ENCODE assay signal across 9 cellular contexts in the genomic region with DNA sequence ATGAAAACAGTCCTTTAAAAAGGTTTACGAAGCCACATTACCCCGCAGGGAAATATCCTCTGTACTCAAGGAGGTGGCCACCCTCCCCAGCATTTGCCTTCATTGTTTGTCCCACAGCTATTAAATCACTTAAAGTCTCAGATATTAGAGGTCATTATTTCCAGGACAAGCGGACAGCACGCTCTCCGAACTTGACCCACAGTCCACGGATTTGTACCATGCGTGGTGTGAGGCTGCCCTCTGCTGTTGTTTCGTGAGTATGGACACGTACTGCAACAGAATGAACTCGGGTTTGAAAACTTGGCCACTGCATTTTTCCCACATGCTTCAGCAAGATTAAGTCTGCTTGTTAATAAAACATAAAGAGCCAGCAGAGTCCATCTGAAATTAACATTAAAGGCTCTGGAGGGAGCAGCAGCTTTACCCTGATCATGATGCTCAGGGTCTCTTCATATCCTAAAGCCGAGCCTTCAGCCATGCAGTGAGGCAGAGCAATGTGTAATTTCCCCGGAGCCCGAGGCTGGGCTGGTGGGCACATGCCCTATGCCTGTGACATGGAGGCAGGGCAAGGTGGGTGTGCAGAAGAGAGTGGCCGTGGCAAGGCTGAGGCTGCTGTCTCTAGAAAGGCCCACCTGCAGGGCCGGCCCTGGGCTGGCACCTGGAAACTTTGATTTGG. TPM values are rescaled to one million over a fixed set of nuclear protein-coding genes. Genes with fewer than 3 reads are reported as not detected.
A peak's percentile ranks its signal among the peaks of the same experiment; 100 is the strongest.
DNase-seq lines count a peak whose midpoint lies in the region; ATAC-seq and TF ChIP-seq lines count a peak whose summit lies in the region.
"Had no signal": no experiment of that assay in that cellular context is flagged by ENCODE, and none has a peak within 500 bp of the region (broad histone marks: within the 10 kb centered on the region; RNA-seq: fewer than 3 reads in every experiment).

No MANE protein-coding gene starts in this region.

- ATAC-seq in GM18498 (IDR thresholded peaks at IDR 0.05; ENCODE audit: unreplicated experiment) = no peak
- ATAC-seq in HG03139 (IDR thresholded peaks at IDR 0.05; ENCODE audit: unreplicated experiment) = no peak
- ATAC-seq in HG03442 (IDR thresholded peaks at IDR 0.05; ENCODE audit: unreplicated experiment) = no peak

- no peaks in the 10 kb centered on the region for H3F3A ChIP-seq in neural progenitor cell (ENCODE audit: low read depth)

- H3K4me1 Mint-ChIP-seq in neural progenitor cell = peaks cover 4% of the 10 kb centered on the region
- H3K4me1 Mint-ChIP-seq: memory B cell had no signal

- H3K9me3 Mint-ChIP-seq in neural progenitor cell = no peaks in the 10 kb centered on the region
- H3K9me3 Mint-ChIP-seq: memory B cell had no signal

- no peaks in the 10 kb centered on the region for H3K4me1 ChIP-seq in neural progenitor cell

- no peaks in the 10 kb centered on the region for H4K20me1 ChIP-seq in neural progenitor cell (ENCODE audit: low read depth)

- DNase-seq in AG09309 (ENCODE audit: low read depth) = no peak
- no peak for DNase-seq in GM10266 (ENCODE audit: extremely low spot score)
- DNase-seq in SHP77 treated with DMSO at 0.1 percent for 48 hours (lab: John Stamatoyannopoulos, UW) = peak; percentile 10
- DNase-seq in fibroblast of mammary gland (ENCODE audit: low read depth) = peak; percentile 63
- peak; percentile 55 for DNase-seq in neural progenitor cell (ENCODE audit: low spot score)

- H2AFZ ChIP-seq in neural progenitor cell (replicated peaks) = no peak overlapping the region

- no peak overlapping the region for H3K4me3 Mint-ChIP-seq in neural progenitor cell
- H3K4me3 Mint-ChIP-seq: memory B cell had no signal

- H3K27ac Mint-ChIP-seq in neural progenitor cell = peak overlapping the region; percentile 44
- H3K27ac Mint-ChIP-seq: memory B cell had no signal

- peaks cover 4% of the 10 kb centered on the region for H3K36me3 ChIP-seq in neural progenitor cell

- no peak overlapping the region for H3K9ac ChIP-seq in neural progenitor cell

- no peaks in the 10 kb centered on the region for H3K79me2 ChIP-seq in neural progenitor cell (ENCODE audit: low read depth)

- H3K36me3 Mint-ChIP-seq in neural progenitor cell = peaks cover 10% of the 10 kb centered on the region

- no peak overlapping the region for H3K4me2 ChIP-seq in neural progenitor cell

- H3K27me3 ChIP-seq in neural progenitor cell = no peaks in the 10 kb centered on the region

- H3K27ac ChIP-seq in neural progenitor cell = no peak overlapping the region

- no peaks in the 10 kb centered on the region for H3K9me3 ChIP-seq in neural progenitor cell (ENCODE audit: low read depth)

- TF ChIP-seq CTCF in AG09309 (IDR thresholded peaks at IDR 0.05; ENCODE audit: control insufficient read depth, insufficient read depth, low read depth, low read length, missing control alignments) (peak; percentile 77), GM10266 (IDR thresholded peaks at IDR 0.05; ENCODE audit: control insufficient read depth, insufficient read depth, low read depth, missing control alignments) (peak; percentile 29), fibroblast of mammary gland (conservative IDR thresholded peaks at IDR 0.05; ENCODE audit: control insufficient read depth, insufficient read depth, low read depth, low read length) (peak; percentile 75), neural progenitor cell (IDR thresholded peaks at IDR 0.05) (peak; percentile 81)

- H3K27me3 Mint-ChIP-seq in neural progenitor cell (ENCODE audit: insufficient read depth, low read depth) = no peaks in the 10 kb centered on the region
- H3K27me3 Mint-ChIP-seq: memory B cell had no signal

- H3K4me3 ChIP-seq in AG09309 (ENCODE audit: control insufficient read depth, low read depth, low read length) (no peak overlapping the region), fibroblast of mammary gland (ENCODE audit: control insufficient read depth, low read depth, low read length) (no peak overlapping the region), neural progenitor cell (no peak overlapping the region)

RNA-seq across cellular contexts. Expression of a gene that starts 19.7 kb away (rescaled TPM):
- 18.4 and 22.5 TPM in 2 replicates for total RNA-seq in neural progenitor cell (ENCODE audit: low replicate concordance)

Comparison
In these comparisons a context has a peak if more than half of its experiments do, and no peak if none do; other contexts are left out.
1. DNase-seq: peak in SHP77 treated with DMSO at 0.1 percent for 48 hours (single experiment), fibroblast of mammary gland (single experiment) and neural progenitor cell (single experiment); none in AG09309 (single experiment) and GM10266 (single experiment).
2. CTCF ChIP-seq: peak in every context shown above with its lines; median percentile 81 in neural progenitor cell; 77 in AG09309; 75 in fibroblast of mammary gland; 29 in GM10266.